Comparison of ENCODE assay signal across 1 cellular context in the genomic region with DNA sequence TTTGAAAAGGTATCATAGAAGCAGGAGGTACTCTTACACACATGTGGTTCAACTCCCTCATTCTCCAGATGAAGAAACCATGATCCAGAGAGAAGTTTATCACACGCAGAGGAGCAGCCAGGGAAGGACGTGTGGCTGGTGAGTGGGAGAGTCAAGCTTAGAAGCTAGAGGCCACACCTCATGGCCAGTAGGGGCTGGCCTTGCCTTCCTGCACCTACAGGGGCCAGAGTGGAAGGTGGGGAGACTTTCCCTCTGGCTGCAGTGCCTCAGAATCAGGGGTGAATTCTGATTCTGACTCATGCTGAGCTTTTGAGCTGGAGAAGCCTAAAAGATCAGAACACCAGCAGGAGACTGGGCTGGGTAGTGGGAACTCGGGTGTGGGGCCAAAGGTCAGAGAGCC.
TF ChIP-seq lines count a peak whose summit lies in the region.

No MANE protein-coding gene starts in this region.

TF ChIP-seq in GM23338, 12 proteins besides CTCF, POLR2A, EP300 and RAD21 (continued from another document):
- TF ChIP-seq, protein P1, sequence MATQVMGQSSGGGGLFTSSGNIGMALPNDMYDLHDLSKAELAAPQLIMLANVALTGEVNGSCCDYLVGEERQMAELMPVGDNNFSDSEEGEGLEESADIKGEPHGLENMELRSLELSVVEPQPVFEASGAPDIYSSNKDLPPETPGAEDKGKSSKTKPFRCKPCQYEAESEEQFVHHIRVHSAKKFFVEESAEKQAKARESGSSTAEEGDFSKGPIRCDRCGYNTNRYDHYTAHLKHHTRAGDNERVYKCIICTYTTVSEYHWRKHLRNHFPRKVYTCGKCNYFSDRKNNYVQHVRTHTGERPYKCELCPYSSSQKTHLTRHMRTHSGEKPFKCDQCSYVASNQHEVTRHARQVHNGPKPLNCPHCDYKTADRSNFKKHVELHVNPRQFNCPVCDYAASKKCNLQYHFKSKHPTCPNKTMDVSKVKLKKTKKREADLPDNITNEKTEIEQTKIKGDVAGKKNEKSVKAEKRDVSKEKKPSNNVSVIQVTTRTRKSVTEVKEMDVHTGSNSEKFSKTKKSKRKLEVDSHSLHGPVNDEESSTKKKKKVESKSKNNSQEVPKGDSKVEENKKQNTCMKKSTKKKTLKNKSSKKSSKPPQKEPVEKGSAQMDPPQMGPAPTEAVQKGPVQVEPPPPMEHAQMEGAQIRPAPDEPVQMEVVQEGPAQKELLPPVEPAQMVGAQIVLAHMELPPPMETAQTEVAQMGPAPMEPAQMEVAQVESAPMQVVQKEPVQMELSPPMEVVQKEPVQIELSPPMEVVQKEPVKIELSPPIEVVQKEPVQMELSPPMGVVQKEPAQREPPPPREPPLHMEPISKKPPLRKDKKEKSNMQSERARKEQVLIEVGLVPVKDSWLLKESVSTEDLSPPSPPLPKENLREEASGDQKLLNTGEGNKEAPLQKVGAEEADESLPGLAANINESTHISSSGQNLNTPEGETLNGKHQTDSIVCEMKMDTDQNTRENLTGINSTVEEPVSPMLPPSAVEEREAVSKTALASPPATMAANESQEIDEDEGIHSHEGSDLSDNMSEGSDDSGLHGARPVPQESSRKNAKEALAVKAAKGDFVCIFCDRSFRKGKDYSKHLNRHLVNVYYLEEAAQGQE (IDR thresholded peaks at IDR 0.05; ENCODE audit: unreplicated experiment) = no peak
- TF ChIP-seq EZH2 (IDR thresholded peaks at IDR 0.05; ENCODE audit: low read depth, unreplicated experiment) = no peak
- TF ChIP-seq ETS1 (IDR thresholded peaks at IDR 0.05) = no peak
- TF ChIP-seq ZNF331 (CRISPR knock-in tag; IDR thresholded peaks at IDR 0.05; ENCODE audit: low read depth) = no peak
